1 cellular context compared by ENCODE assay signal in genomic region chr1:43368646-43369020, GRCh38.
TF ChIP-seq lines count a peak whose summit lies in the region.

No MANE protein-coding gene starts in this region.

TF ChIP-seq in IMR-90, 13 proteins besides CTCF, POLR2A, EP300 and RAD21 (continued from another document):
- TF ChIP-seq FOS (IDR thresholded peaks at IDR 0.05; ENCODE audit: low read depth, low read length) (no peak), RFX5 (IDR thresholded peaks at IDR 0.05; ENCODE audit: low read depth, low read length) (no peak), USF2 (IDR thresholded peaks at IDR 0.05; ENCODE audit: low read depth, low read length) (no peak), CEBPB (IDR thresholded peaks at IDR 0.05; ENCODE audit: low read depth, low read length) (no peak), RCOR1 (IDR thresholded peaks at IDR 0.05; ENCODE audit: insufficient replicate concordance, low read length) (no peak)
TF ChIP-seq in IMR-90: peak in this region for 0.
